ENCODE assay signal across 8 cellular contexts in genomic region chr17:2337811-2338657, GRCh38.
A peak's percentile ranks its signal among the peaks of the same experiment; 100 is the strongest.
DNase-seq lines count a peak whose midpoint lies in the region; ATAC-seq and TF ChIP-seq lines count a peak whose summit lies in the region.

No MANE protein-coding gene starts in this region.

- peak overlapping the region; percentile 99 for H2AFZ ChIP-seq in ACC112 (ENCODE audit: low read length, unreplicated experiment)
- H2AFZ ChIP-seq in MM.1S (ENCODE audit: low read length): peak overlapping the region; percentile 67

- H3K4me2 ChIP-seq in MM.1S (ENCODE audit: low read depth, low read length): peak overlapping the region; percentile 77

- H4K20me1 ChIP-seq in MM.1S (ENCODE audit: insufficient read depth, low read length): no peaks in the 10 kb centered on the region

- H3K4me3 ChIP-seq in ACC112 (ENCODE audit: low read depth, low read length) (peak overlapping the region; percentile 90), MM.1S (ENCODE audit: low read length) (peak overlapping the region; percentile 85)

- H3K9me2 ChIP-seq in MM.1S (replicated peaks; ENCODE audit: insufficient read depth, low read length): no peaks in the 10 kb centered on the region

- no peak for TF ChIP-seq CTCF in MM.1S (IDR thresholded peaks at IDR 0.05; ENCODE audit: low read length)

- H3K27ac ChIP-seq in ACC112 (ENCODE audit: low read depth, low read length) (peak overlapping the region; percentile 21; the same call in 1 of the 2 replicates), MM.1S (ENCODE audit: low read length) (no peak overlapping the region)

- peaks cover 21% of the 10 kb centered on the region for H3K36me3 ChIP-seq in ACC112 (ENCODE audit: insufficient read depth, low read length)
- peaks cover 14% of the 10 kb centered on the region for H3K36me3 ChIP-seq in MM.1S (replicated peaks; ENCODE audit: insufficient read depth, low read length)

- H3K27me3 ChIP-seq in ACC112 (ENCODE audit: insufficient read depth, low read length) (no peaks in the 10 kb centered on the region), MM.1S (replicated peaks; ENCODE audit: insufficient read depth, low read length) (no peaks in the 10 kb centered on the region)

- DNase-seq in MM.1S (peak; percentile 40), medulla oblongata (ENCODE audit: extremely low spot score) (peak; percentile 42)
- DNase-seq in activated CD4-positive, alpha-beta T cell treated with anti-CD3 and anti-CD28 coated beads, Interleukin-2, amount 50 U/mL, for 1 hour: peak; percentile 44
- DNase-seq in effector CD4-positive, alpha-beta T cell: peak; percentile 40
- DNase-seq in stimulated activated CD8-positive, alpha-beta memory T cell treated with anti-CD3 and anti-CD28 coated beads, Interleukin-12 subunit alpha, Interleukin-12 subunit beta, amount 100 ng/mL, for 4 hours (ENCODE audit: low read depth): peak; percentile 28

- peaks cover 38% of the 10 kb centered on the region for H3K79me2 ChIP-seq in ACC112 (ENCODE audit: control insufficient read depth, insufficient read depth, low read length, unreplicated experiment)
- H3K79me2 ChIP-seq in MM.1S (ENCODE audit: low read length): peaks cover 33% of the 10 kb centered on the region

- peak; percentile 22 for ATAC-seq in GM18861 (IDR thresholded peaks at IDR 0.05; ENCODE audit: unreplicated experiment)
- no peak for ATAC-seq in HG03469 (IDR thresholded peaks at IDR 0.05; ENCODE audit: unreplicated experiment)

- peak overlapping the region; percentile 18; the same call in 1 of the 2 replicates for H3K9ac ChIP-seq in MM.1S (ENCODE audit: low read length)

- peaks cover 9% of the 10 kb centered on the region for H3F3A ChIP-seq in MM.1S (ENCODE audit: insufficient read depth, low read length)

- H3K9me3 ChIP-seq in MM.1S (replicated peaks; ENCODE audit: insufficient read depth, low read length): no peaks in the 10 kb centered on the region

- H3K4me1 ChIP-seq in ACC112 (ENCODE audit: control insufficient read depth, insufficient read depth, low read length, unreplicated experiment): peaks cover 19% of the 10 kb centered on the region
- H3K4me1 ChIP-seq in MM.1S (ENCODE audit: low read length): peaks cover 12% of the 10 kb centered on the region; the same call in 1 of the 2 replicates
